ENCODE assay signal across 17 cellular contexts in genomic region chr3:127801914-127802313, GRCh38. TPM values are rescaled to one million over a fixed set of nuclear protein-coding genes. Genes with fewer than 3 reads are reported as not detected.
DNase-seq lines count a peak whose midpoint lies in the region; ATAC-seq and TF ChIP-seq lines count a peak whose summit lies in the region.
"Had no signal": no experiment of that assay in that cellular context is flagged by ENCODE, and none has a peak within 500 bp of the region (broad histone marks: within the 10 kb centered on the region; RNA-seq: fewer than 3 reads in every experiment).

No MANE protein-coding gene starts in this region.

- peak overlapping the region; percentile 23 for H3K4me3 ChIP-seq in Loucy (ENCODE audit: low read length, poor library complexity, severe bottlenecking)
- no peak overlapping the region for H3K4me3 ChIP-seq in body of pancreas

- WGBS in body of pancreas, 2 donors, result 90 to 92% methylated on average over 2 to 3 of the region's 3 CpGs

- peaks cover 77% of the 10 kb centered on the region for H3K79me2 ChIP-seq in Loucy (ENCODE audit: insufficient read depth, low read length)

- H3K27me3 ChIP-seq in Loucy (ENCODE audit: insufficient read depth, low read length, poor library complexity, severe bottlenecking), result no peaks in the 10 kb centered on the region
- no peaks in the 10 kb centered on the region for H3K27me3 ChIP-seq in body of pancreas

- H3K27ac ChIP-seq in epithelial cell of prostate (peak overlapping the region; percentile 100), body of pancreas (no peak overlapping the region)
- H3K27ac ChIP-seq: C4-2B had no signal

- H3K27ac Mint-ChIP-seq in nephron progenitor cell, result no peak overlapping the region

- peak overlapping the region; percentile 43 for H3K4me2 ChIP-seq in Loucy (ENCODE audit: low read depth, low read length, poor library complexity, severe bottlenecking)

- no peaks in the 10 kb centered on the region for H4K20me1 ChIP-seq in Loucy (ENCODE audit: insufficient read depth, low read length, poor library complexity, severe bottlenecking)

- H3K4me1 ChIP-seq in Loucy (ENCODE audit: insufficient read depth, low read length, poor library complexity, severe bottlenecking), result peaks cover 80% of the 10 kb centered on the region
- no peaks in the 10 kb centered on the region for H3K4me1 ChIP-seq in body of pancreas

- no peaks in the 10 kb centered on the region for H3K9me3 Mint-ChIP-seq in nephron progenitor cell

- TF ChIP-seq CTCF in Loucy (conservative IDR thresholded peaks at IDR 0.05; ENCODE audit: low read length), result no peak
- TF ChIP-seq CTCF in body of pancreas (IDR thresholded peaks at IDR 0.05), result no peak
- TF ChIP-seq CTCF in nephron progenitor cell (IDR thresholded peaks at IDR 0.05), result no peak

- H3K9me2 ChIP-seq in Loucy (replicated peaks; ENCODE audit: low read depth, low read length), result no peaks in the 10 kb centered on the region

- H3K36me3 ChIP-seq in Loucy (ENCODE audit: insufficient read depth, low read length) (peaks cover 33% of the 10 kb centered on the region; the same call in 1 of the 2 replicates), body of pancreas (replicated peaks in 1 of 2; ENCODE audit: insufficient read depth in 1 of 2, low read depth in 2 of 2) (no peaks in the 10 kb centered on the region)

- intact Hi-C loops in cardiac septum (cut with DNase I) (no loop called here), Right ventricle myocardium superior (cut with DNase I) (no loop called here), body of pancreas (cut with DNase I) (no loop called here)

- no peaks in the 10 kb centered on the region for H3K36me3 Mint-ChIP-seq in nephron progenitor cell (ENCODE audit: low read depth)

- H2AFZ ChIP-seq in Loucy (ENCODE audit: low read length), result no peak overlapping the region

- no peak for ATAC-seq in Right ventricle myocardium superior (ENCODE audit: poor library complexity)
- no peak for ATAC-seq in body of pancreas

- no peak overlapping the region for H3K4me3 Mint-ChIP-seq in nephron progenitor cell

- peaks cover 15% of the 10 kb centered on the region for H3K4me1 Mint-ChIP-seq in nephron progenitor cell

- H3K9ac ChIP-seq in Loucy (ENCODE audit: low read depth, low read length, poor library complexity, severe bottlenecking), result peak overlapping the region; percentile 53

- peaks cover 16% of the 10 kb centered on the region for H3F3A ChIP-seq in Loucy (ENCODE audit: low read depth)

- H3K9me3 ChIP-seq in Loucy (ENCODE audit: insufficient read depth, low read depth, low read length), result no peaks in the 10 kb centered on the region
- no peaks in the 10 kb centered on the region for H3K9me3 ChIP-seq in body of pancreas

- TF ChIP-seq POLR2A in body of pancreas (IDR thresholded peaks at IDR 0.05), result no peak

- DNase-seq in cardiac septum (ENCODE audit: low spot score) (peak; percentile 51), Right ventricle myocardium superior (no peak), epithelial cell of prostate (ENCODE audit: low read depth, low spot score) (no peak), body of pancreas (no peak), nephron progenitor cell (no peak)
- DNase-seq in activated naive CD4-positive, alpha-beta T cell treated with Interleukin-2 at 50 U/mL for 16 hours, result no peak
- DNase-seq: ACHN, DMS79, KBM-7, NCI-H1417, NCI-H187, NCI-H2227 treated with DMSO at 0.1 percent for 48 hours, NCI-H510A treated with DMSO at 0.1 percent for 48 hours, OCI-M1, RPMI8226 had no signal

- H3K27me3 Mint-ChIP-seq in nephron progenitor cell (ENCODE audit: low read depth, poor library complexity), result peaks cover 4% of the 10 kb centered on the region

RNA-seq across cellular contexts. Expression of gene MGLL, which starts 20.4 kb away (rescaled TPM):
- 45.7 TPM for total RNA-seq in cardiac septum
- total RNA-seq in Right ventricle myocardium superior, result 83.5 TPM
- total RNA-seq in body of pancreas, result 10 to 100 TPM; 14.8 to 20.2 TPM
